ENCODE assay signal across 20 cellular contexts in the genomic region with DNA sequence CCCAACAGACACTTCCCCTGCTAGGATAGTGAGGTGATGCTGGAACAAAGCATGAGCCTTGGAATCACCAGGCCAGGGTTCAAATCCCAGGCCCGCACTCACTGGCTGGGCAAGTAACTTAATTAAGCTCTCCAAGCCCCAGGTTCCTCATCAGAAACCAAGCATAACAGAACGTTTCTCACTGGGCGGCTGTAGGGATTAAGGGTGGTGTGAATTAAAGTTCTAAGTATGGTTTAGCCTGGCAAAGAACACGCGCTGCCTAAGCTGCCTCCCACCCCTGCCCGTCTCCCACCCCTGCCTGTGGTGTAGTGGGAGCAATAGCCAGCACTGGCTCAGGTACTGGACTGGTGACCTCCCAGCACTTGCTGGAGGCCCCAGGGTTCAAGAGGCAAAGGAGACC. TPM values are rescaled to one million over a fixed set of nuclear protein-coding genes. Genes with fewer than 3 reads are reported as not detected.
DNase-seq lines count a peak whose midpoint lies in the region; ATAC-seq, FAIRE-seq and TF ChIP-seq lines count a peak whose summit lies in the region.
"Had no signal": no experiment of that assay in that cellular context is flagged by ENCODE, and none has a peak within 500 bp of the region (broad histone marks: within the 10 kb centered on the region; RNA-seq: fewer than 3 reads in every experiment).

No MANE protein-coding gene starts in this region.

- no peak overlapping the region for H3K4me3 Mint-ChIP-seq in activated CD8-positive, alpha-beta T cell treated with anti-CD3 and anti-CD28 coated beads, Interleukin-2, amount 10 ng/mL, durations not matched to agents 7 days and 5 days
- H3K4me3 Mint-ChIP-seq in activated CD8-positive, alpha-beta T cell treated with anti-CD3 and anti-CD28 coated beads for 36 hours, result no peak overlapping the region
- no peak overlapping the region for H3K4me3 Mint-ChIP-seq in astrocyte (ENCODE audit: unreplicated experiment)
- H3K4me3 Mint-ChIP-seq: CD14-positive monocyte; CD8-positive, alpha-beta T cell; HFFc6 had no signal

- H3K4me1 ChIP-seq in astrocyte (ENCODE audit: insufficient read depth, low read length), result peaks cover 35% of the 10 kb centered on the region
- peaks cover 36 to 42% of the 10 kb centered on the region in 2 experiments for H3K4me1 ChIP-seq in trophoblast cell (ENCODE audit: control insufficient read depth in 1 of 2, insufficient read depth in 2 of 2, low read length in 2 of 2)
- peaks cover 37 to 54% (median 41%) of the 10 kb centered on the region in 4 donors for H3K4me1 ChIP-seq in stomach
- H3K4me1 ChIP-seq in adrenal gland (replicated peaks in 1 of 2), result peaks cover 29 to 34% of the 10 kb centered on the region in 2 donors

- H3K36me3 ChIP-seq in astrocyte (ENCODE audit: insufficient read depth, low read length) (peaks cover 28% of the 10 kb centered on the region), trophoblast cell (ENCODE audit: control insufficient read depth in 1 of 2, insufficient read depth in 2 of 2, low read length in 2 of 2) (peaks cover 57% of the 10 kb centered on the region in 2 experiments), stomach (peaks cover 51 to 67% (median 63%) of the 10 kb centered on the region in 4 donors), adrenal gland (replicated peaks in 1 of 2) (peaks cover 0 to 61% of the 10 kb centered on the region in 2 donors)

- H3K18ac ChIP-seq in trophoblast cell (ENCODE audit: low read length), result peak overlapping the region; percentile 69

- CTCF ChIA-PET in activated CD8-positive, alpha-beta T cell treated with anti-CD3 and anti-CD28 coated beads, Interleukin-2, amount 10 ng/mL, durations not matched to agents 7 days and 5 days (lab: Charles Lee), result no interaction called here
- CTCF ChIA-PET in activated CD8-positive, alpha-beta T cell treated with anti-CD3 and anti-CD28 coated beads for 36 hours (lab: Charles Lee), result no interaction called here

- H3K9me3 ChIP-seq in astrocyte (ENCODE audit: insufficient read depth, low read depth, low read length) (no peaks in the 10 kb centered on the region), trophoblast cell (ENCODE audit: insufficient read depth, low read depth, low read length) (no peaks in the 10 kb centered on the region), stomach (no peaks in the 10 kb centered on the region), adrenal gland (replicated peaks in 1 of 3) (no peaks in the 10 kb centered on the region)
- H3K9me3 ChIP-seq: BLaER1 had no signal

- H3K4ac ChIP-seq in trophoblast cell (ENCODE audit: low read depth, low read length), result peak overlapping the region; percentile 34

- FAIRE-seq in astrocyte (lab: Jason Lieb, UNC), result no peak
- FAIRE-seq: HTR-8/SVneo had no signal

- peaks cover 80% of the 10 kb centered on the region for H4K20me1 ChIP-seq in astrocyte (ENCODE audit: insufficient read depth, low read length)

- no peak overlapping the region for H4K12ac ChIP-seq in trophoblast cell (ENCODE audit: low read depth, low read length)

- H3K27ac Mint-ChIP-seq in activated CD8-positive, alpha-beta T cell treated with anti-CD3 and anti-CD28 coated beads, Interleukin-2, amount 10 ng/mL, durations not matched to agents 7 days and 5 days, result peak overlapping the region; percentile 20
- no peak overlapping the region for H3K27ac Mint-ChIP-seq in activated CD8-positive, alpha-beta T cell treated with anti-CD3 and anti-CD28 coated beads for 36 hours
- peak overlapping the region; percentile 77 for H3K27ac Mint-ChIP-seq in astrocyte (ENCODE audit: unreplicated experiment)
- H3K27ac Mint-ChIP-seq: CD8-positive, alpha-beta T cell; HFFc6 had no signal

- H3K4me1 Mint-ChIP-seq in activated CD8-positive, alpha-beta T cell treated with anti-CD3 and anti-CD28 coated beads, Interleukin-2, amount 10 ng/mL, durations not matched to agents 7 days and 5 days (ENCODE audit: low read depth), result peaks cover 18% of the 10 kb centered on the region
- peaks cover 18% of the 10 kb centered on the region for H3K4me1 Mint-ChIP-seq in activated CD8-positive, alpha-beta T cell treated with anti-CD3 and anti-CD28 coated beads for 36 hours (ENCODE audit: low read depth)
- peaks cover 19% of the 10 kb centered on the region for H3K4me1 Mint-ChIP-seq in astrocyte (ENCODE audit: low read depth, unreplicated experiment)

- peaks cover 28% of the 10 kb centered on the region for H3K79me1 ChIP-seq in trophoblast cell (ENCODE audit: low read length)

- no peak for TF ChIP-seq EP300 in stomach (IDR thresholded peaks at IDR 0.05)

- no peak overlapping the region for H2AK5ac ChIP-seq in trophoblast cell (ENCODE audit: low read length)

- TF ChIP-seq CTCF in activated CD8-positive, alpha-beta T cell treated with anti-CD3 and anti-CD28 coated beads for 36 hours (IDR thresholded peaks at IDR 0.05), result no peak
- TF ChIP-seq CTCF in astrocyte (IDR thresholded peaks at IDR 0.05; ENCODE audit: insufficient read depth, low read depth, low read length), result no peak
- no peak for TF ChIP-seq CTCF in stomach (IDR thresholded peaks at IDR 0.05)
- TF ChIP-seq CTCF in adrenal gland (IDR thresholded peaks at IDR 0.05), result no peak
- no peak for TF ChIP-seq CTCF in dorsolateral prefrontal cortex (IDR thresholded peaks at IDR 0.05 in 54 of 56, conservative IDR thresholded peaks at IDR 0.05 in 2 of 56; ENCODE audit: low read depth in 1 of 56, partially characterized antibody in 56 of 56)

- H3K79me2 ChIP-seq in astrocyte (ENCODE audit: insufficient read depth, low read length), result peaks cover 54% of the 10 kb centered on the region
- peaks cover 15% of the 10 kb centered on the region for H3K79me2 ChIP-seq in trophoblast cell (ENCODE audit: control insufficient read depth, insufficient read depth, low read length, poor library complexity)

- peaks cover 32% of the 10 kb centered on the region for H3K36me3 Mint-ChIP-seq in activated CD8-positive, alpha-beta T cell treated with anti-CD3 and anti-CD28 coated beads, Interleukin-2, amount 10 ng/mL, durations not matched to agents 7 days and 5 days (ENCODE audit: low read depth)
- H3K36me3 Mint-ChIP-seq in activated CD8-positive, alpha-beta T cell treated with anti-CD3 and anti-CD28 coated beads for 36 hours (ENCODE audit: low read depth), result peaks cover 10% of the 10 kb centered on the region
- peaks cover 11% of the 10 kb centered on the region for H3K36me3 Mint-ChIP-seq in astrocyte (ENCODE audit: low read depth, unreplicated experiment)

- H3K23ac ChIP-seq in trophoblast cell (ENCODE audit: low read length), result no peak overlapping the region

- no peaks in the 10 kb centered on the region for H3K27me3 Mint-ChIP-seq in activated CD8-positive, alpha-beta T cell treated with anti-CD3 and anti-CD28 coated beads, Interleukin-2, amount 10 ng/mL, durations not matched to agents 7 days and 5 days (ENCODE audit: low read depth)
- H3K27me3 Mint-ChIP-seq in activated CD8-positive, alpha-beta T cell treated with anti-CD3 and anti-CD28 coated beads for 36 hours, result no peaks in the 10 kb centered on the region
- H3K27me3 Mint-ChIP-seq in astrocyte (ENCODE audit: low read depth, unreplicated experiment), result no peaks in the 10 kb centered on the region

- no peak overlapping the region for H3K4me2 ChIP-seq in astrocyte (ENCODE audit: low read length)
- no peak overlapping the region for H3K4me2 ChIP-seq in trophoblast cell (ENCODE audit: low read length)
- H3K4me2 ChIP-seq: BLaER1 had no signal

- no peak overlapping the region for H2BK12ac ChIP-seq in trophoblast cell (ENCODE audit: low read length)

- no peak for ATAC-seq in activated CD8-positive, alpha-beta T cell treated with anti-CD3 and anti-CD28 coated beads, Interleukin-2, amount 10 ng/mL, durations not matched to agents 7 days and 5 days
- no peak for ATAC-seq in activated CD8-positive, alpha-beta T cell treated with anti-CD3 and anti-CD28 coated beads for 36 hours
- ATAC-seq: CD8-positive, alpha-beta T cell; HCT116 had no signal

- POLR2A ChIA-PET in activated CD8-positive, alpha-beta T cell treated with anti-CD3 and anti-CD28 coated beads, Interleukin-2, amount 10 ng/mL, durations not matched to agents 7 days and 5 days (lab: Charles Lee), result interaction anchor here (0.6 kb wide), 1 partner anchor 130 kb away, joined by 4 read pairs; no protein-coding TSS in a partner anchor
- POLR2A ChIA-PET in activated CD8-positive, alpha-beta T cell treated with anti-CD3 and anti-CD28 coated beads for 36 hours (lab: Charles Lee), result no interaction called here

- WGBS in trophoblast cell (ENCODE audit: extremely low coverage, insufficient coverage, insufficient read length), result no CpG with 5 or more reads among the region's 6 CpGs
- WGBS in stomach, 5 donors, result 65 to 89% (median 87%) methylated on average over 5 to 6 of the region's 6 CpGs
- WGBS in adrenal gland, 4 donors, result 90 to 97% (median 95%) methylated on average over 5 to 6 of the region's 6 CpGs

- H2AFZ ChIP-seq in astrocyte (ENCODE audit: low read depth, low read length) (no peak overlapping the region), trophoblast cell (ENCODE audit: insufficient read depth, low read length, poor library complexity) (no peak overlapping the region)

- H2BK5ac ChIP-seq in trophoblast cell (ENCODE audit: low read depth, low read length, poor library complexity), result no peak overlapping the region

- H3K9me3 Mint-ChIP-seq in activated CD8-positive, alpha-beta T cell treated with anti-CD3 and anti-CD28 coated beads, Interleukin-2, amount 10 ng/mL, durations not matched to agents 7 days and 5 days (ENCODE audit: insufficient read depth), result no peaks in the 10 kb centered on the region
- no peaks in the 10 kb centered on the region for H3K9me3 Mint-ChIP-seq in activated CD8-positive, alpha-beta T cell treated with anti-CD3 and anti-CD28 coated beads for 36 hours
- no peaks in the 10 kb centered on the region for H3K9me3 Mint-ChIP-seq in astrocyte (ENCODE audit: unreplicated experiment)
- H3K9me3 Mint-ChIP-seq: CD8-positive, alpha-beta T cell; HFFc6 had no signal

- H4K91ac ChIP-seq in trophoblast cell (ENCODE audit: low read depth, low read length), result no peak overlapping the region

- H3K14ac ChIP-seq in trophoblast cell (ENCODE audit: low read length), result no peak overlapping the region

- H3K27me3 ChIP-seq in astrocyte (ENCODE audit: insufficient read depth, low read length) (no peaks in the 10 kb centered on the region), trophoblast cell (ENCODE audit: insufficient read depth, low read length) (no peaks in the 10 kb centered on the region), stomach (no peaks in the 10 kb centered on the region), adrenal gland (no peaks in the 10 kb centered on the region), dorsolateral prefrontal cortex (peaks cover 0 to 7% (median 0%) of the 10 kb centered on the region in 45 donors)
- H3K27me3 ChIP-seq: BLaER1 had no signal

- intact Hi-C loops in activated CD8-positive, alpha-beta T cell treated with anti-CD3 and anti-CD28 coated beads for 36 hours (cut with micrococcal nuclease), result no loop called here
- intact Hi-C loops in stomach (cut with DNase I; ENCODE audit: low total_unique reads), result loop anchor here (10.0 kb wide), 1 partner anchor 50 kb away; no protein-coding TSS in a partner anchor
- intact Hi-C loops in adrenal gland (cut with DNase I), result no loop called here
- intact Hi-C loops in dorsolateral prefrontal cortex (cut with DNase I), result no loop called here

- H3K27ac ChIP-seq in astrocyte (ENCODE audit: low read depth, low read length), result no peak overlapping the region
- H3K27ac ChIP-seq in trophoblast cell (ENCODE audit: low read depth, low read length), result no peak overlapping the region
- peak overlapping the region in 3 of 5 donors; percentile 9 to 97 (median 91) for H3K27ac ChIP-seq in stomach
- H3K27ac ChIP-seq in adrenal gland, result no peak overlapping the region
- no peak overlapping the region for H3K27ac ChIP-seq in dorsolateral prefrontal cortex
- H3K27ac ChIP-seq: BLaER1 had no signal

- TF ChIP-seq POLR2A in stomach (IDR thresholded peaks at IDR 0.05) (no peak), adrenal gland (IDR thresholded peaks at IDR 0.05) (no peak)

- H3K9ac ChIP-seq in astrocyte (ENCODE audit: low read length), result no peak overlapping the region
- no peak overlapping the region for H3K9ac ChIP-seq in trophoblast cell (ENCODE audit: low read length)
- H3K9ac ChIP-seq: BLaER1 had no signal

- no peak for DNase-seq in activated CD8-positive, alpha-beta T cell treated with anti-CD3 and anti-CD28 coated beads, Interleukin-2, amount 10 ng/mL, durations not matched to agents 7 days and 5 days
- no peak for DNase-seq in activated CD8-positive, alpha-beta T cell treated with anti-CD3 and anti-CD28 coated beads for 36 hours
- DNase-seq in astrocyte (ENCODE audit: low read depth) (no peak), trophoblast cell (no peak), stomach (no peak), adrenal gland (no peak), T-helper 2 cell (no peak), dorsolateral prefrontal cortex (no peak)
- DNase-seq: 8988T; Calu3; CD8-positive, alpha-beta T cell; DMS79 treated with DMSO at 0.1 percent for 48 hours; GF-D8; GOT3; H7; HFFc6 had no signal

- no peak overlapping the region for H3K4me3 ChIP-seq in astrocyte (ENCODE audit: insufficient read depth, low read depth, low read length)
- H3K4me3 ChIP-seq in trophoblast cell (ENCODE audit: low read depth, low read length), result no peak overlapping the region
- no peak overlapping the region for H3K4me3 ChIP-seq in stomach
- no peak overlapping the region for H3K4me3 ChIP-seq in adrenal gland
- H3K4me3 ChIP-seq in dorsolateral prefrontal cortex, result no peak overlapping the region
- H3K4me3 ChIP-seq: BLaER1 had no signal

- H4K8ac ChIP-seq in trophoblast cell (ENCODE audit: low read depth, low read length), result no peak overlapping the region

- no peak overlapping the region for H2BK120ac ChIP-seq in trophoblast cell (ENCODE audit: insufficient read depth, low read length, poor library complexity)

RNA-seq across cellular contexts. Expression of a gene that starts 5.6 kb away (rescaled TPM):
- 100 to 1,000 TPM; 107 to 112 TPM for total RNA-seq in activated CD8-positive, alpha-beta T cell treated with anti-CD3 and anti-CD28 coated beads, Interleukin-2, amount 10 ng/mL, durations not matched to agents 7 days and 5 days
- total RNA-seq in activated CD8-positive, alpha-beta T cell treated with anti-CD3 and anti-CD28 coated beads for 36 hours, result 10 to 100 TPM; 42.7 to 46.1 TPM
- total RNA-seq in astrocyte (302 and 351 TPM in 2 replicates), stomach (100 to 1,000 TPM in 4 of 5 donors, 10 to 100 TPM in 1; 65.9 to 296 (median 128) TPM), adrenal gland (100 to 1,000 TPM in 7 of 8 donors, 10 to 100 TPM in 1; 67.4 to 179 (median 155) TPM), dorsolateral prefrontal cortex (100 to 1,000 TPM in 1 of 120 experiments, 10 to 100 TPM in 119; 15.3 to 100 (median 42.1) TPM)
- 225 and 252 TPM in 2 replicates for polyA plus RNA-seq in trophoblast cell (2013)
- polyA plus RNA-seq in stomach (100 to 1,000 TPM; 121 to 157 (median 124) TPM), adrenal gland (100 to 1,000 TPM in 2 of 3 donors, 10 to 100 TPM in 1; 31.5 to 258 (median 157) TPM)

RNA-seq across cellular contexts. Expression of a gene that starts 7.3 kb away (rescaled TPM):
- total RNA-seq in activated CD8-positive, alpha-beta T cell treated with anti-CD3 and anti-CD28 coated beads, Interleukin-2, amount 10 ng/mL, durations not matched to agents 7 days and 5 days, result 10 to 100 TPM; 20.3 to 21.0 TPM
- 10 to 100 TPM in 1 of 2 experiments, 1 to 10 TPM in 1; 9.9 to 10.4 TPM for total RNA-seq in activated CD8-positive, alpha-beta T cell treated with anti-CD3 and anti-CD28 coated beads for 36 hours
- total RNA-seq in astrocyte (47.9 and 55.1 TPM in 2 replicates), stomach (10 to 100 TPM in 2 of 5 donors, 1 to 10 TPM in 1, under 1 TPM in 1, not detected in 1; 0.87 to 46.1 (median 11.0) TPM), adrenal gland (10 to 100 TPM; 15.4 to 26.0 (median 21.8) TPM), dorsolateral prefrontal cortex (10 to 100 TPM; 24.9 to 86.2 (median 58.7) TPM)
- 22.3 and 22.9 TPM in 2 replicates for polyA plus RNA-seq in trophoblast cell (2013)
- polyA plus RNA-seq in stomach (10 to 100 TPM in 2 of 3 donors, 1 to 10 TPM in 1; 8.3 to 13.3 (median 11.8) TPM), adrenal gland (10 to 100 TPM; 15.8 to 19.3 (median 15.9) TPM)

RNA-seq across cellular contexts. Expression of a gene that starts 15.6 kb away (rescaled TPM):
- 10 to 100 TPM; 81.8 to 88.1 TPM for total RNA-seq in activated CD8-positive, alpha-beta T cell treated with anti-CD3 and anti-CD28 coated beads, Interleukin-2, amount 10 ng/mL, durations not matched to agents 7 days and 5 days
- total RNA-seq in activated CD8-positive, alpha-beta T cell treated with anti-CD3 and anti-CD28 coated beads for 36 hours, result 10 to 100 TPM; 54.0 to 59.4 TPM
- total RNA-seq in astrocyte, result 56.1 and 61.6 TPM in 2 replicates
- polyA plus RNA-seq in trophoblast cell (2013), result 59.7 and 61.2 TPM in 2 replicates
- total RNA-seq in stomach, result 100 to 1,000 TPM in 3 of 5 donors, 10 to 100 TPM in 2; 40.0 to 415 (median 116) TPM
- 100 to 1,000 TPM in 2 of 3 donors, 10 to 100 TPM in 1; 70.3 to 149 (median 129) TPM for polyA plus RNA-seq in stomach
- total RNA-seq in adrenal gland, result 100 to 1,000 TPM in 1 of 8 donors, 10 to 100 TPM in 7; 42.0 to 112 (median 85.8) TPM
- 100 to 1,000 TPM in 2 of 3 donors, 10 to 100 TPM in 1; 21.4 to 516 (median 281) TPM for polyA plus RNA-seq in adrenal gland
- total RNA-seq in dorsolateral prefrontal cortex, result 100 to 1,000 TPM in 1 of 120 experiments, 10 to 100 TPM in 119; 53.2 to 105 (median 70.3) TPM

RNA-seq across cellular contexts. Expression of a gene that starts 16.7 kb away (rescaled TPM):
- 1 to 10 TPM; 2.8 to 3.2 TPM for total RNA-seq in activated CD8-positive, alpha-beta T cell treated with anti-CD3 and anti-CD28 coated beads, Interleukin-2, amount 10 ng/mL, durations not matched to agents 7 days and 5 days
- total RNA-seq in activated CD8-positive, alpha-beta T cell treated with anti-CD3 and anti-CD28 coated beads for 36 hours, result 1 to 10 TPM; 3.7 to 5.8 TPM
- total RNA-seq in astrocyte (3.9 and 5.9 TPM in 2 replicates), stomach (10 to 100 TPM in 2 of 5 donors, under 1 TPM in 3; 0.29 to 25.9 (median 0.43) TPM), adrenal gland (1 to 10 TPM in 4 of 8 donors, under 1 TPM in 3, not detected in 1; 0.24 to 2.3 (median 1.3) TPM), dorsolateral prefrontal cortex (10 to 100 TPM in 119 of 120 experiments, 1 to 10 TPM in 1; 8.5 to 47.8 (median 23.1) TPM)
- 7.7 and 7.9 TPM in 2 replicates for polyA plus RNA-seq in trophoblast cell (2013)
- polyA plus RNA-seq in stomach (1 to 10 TPM; 2.7 to 4.7 (median 3.7) TPM), adrenal gland (10 to 100 TPM in 2 of 3 donors, 1 to 10 TPM in 1; 1.2 to 32.7 (median 10.0) TPM)
- polyA plus RNA-seq: CD14-positive monocyte had no signal

RNA-seq across cellular contexts. Expression of a gene that starts 18.3 kb away (rescaled TPM):
- 10 to 100 TPM; 76.7 to 82.6 TPM for total RNA-seq in activated CD8-positive, alpha-beta T cell treated with anti-CD3 and anti-CD28 coated beads, Interleukin-2, amount 10 ng/mL, durations not matched to agents 7 days and 5 days
- 10 to 100 TPM; 59.7 to 64.2 TPM for total RNA-seq in activated CD8-positive, alpha-beta T cell treated with anti-CD3 and anti-CD28 coated beads for 36 hours
- 42.9 and 44.9 TPM in 2 replicates for total RNA-seq in astrocyte
- polyA plus RNA-seq in trophoblast cell (2013), result 82.7 and 85.1 TPM in 2 replicates
- total RNA-seq in stomach, result 10 to 100 TPM; 12.7 to 78.2 (median 42.9) TPM
- 10 to 100 TPM; 69.6 to 86.8 (median 72.4) TPM for polyA plus RNA-seq in stomach
- 10 to 100 TPM; 31.5 to 74.6 (median 43.4) TPM for total RNA-seq in adrenal gland
- 100 to 1,000 TPM in 2 of 3 donors, 1 to 10 TPM in 1; 5.2 to 152 (median 101) TPM for polyA plus RNA-seq in adrenal gland
- 10 to 100 TPM; 17.3 to 45.4 (median 25.2) TPM for total RNA-seq in dorsolateral prefrontal cortex

Comparison
In these comparisons a context has a peak if more than half of its experiments do, and no peak if none do; other contexts are left out.
1. H3K27ac ChIP-seq: peak in stomach (3 of 5); none in astrocyte (single experiment), trophoblast cell (single experiment), adrenal gland (0 of 5) and dorsolateral prefrontal cortex (0 of 59).